8 cellular contexts compared by ENCODE assay signal in genomic region chr3:128994173-128994512, GRCh38. TPM values are rescaled to one million over a fixed set of nuclear protein-coding genes. Genes with fewer than 3 reads are reported as not detected.
DNase-seq lines count a peak whose midpoint lies in the region; ATAC-seq, FAIRE-seq and TF ChIP-seq lines count a peak whose summit lies in the region.

No MANE protein-coding gene starts in this region.

- TF ChIP-seq RAD21 in IMR-90 (IDR thresholded peaks at IDR 0.05; ENCODE audit: low read length), result no peak

- no peaks in the 10 kb centered on the region for H3K9me3 Mint-ChIP-seq in nephron

- H3K36me3 ChIP-seq in IMR-90 (ENCODE audit: control insufficient read depth, insufficient read depth, low read length), result no peaks in the 10 kb centered on the region
- H3K36me3 ChIP-seq in small intestine (ENCODE audit: control insufficient read depth in 2 of 2, insufficient read depth in 2 of 2, low read length in 2 of 2), result no peaks in the 10 kb centered on the region

- H3K36me3 Mint-ChIP-seq in nephron (ENCODE audit: low read depth), result no peaks in the 10 kb centered on the region

- dilution Hi-C loops in IMR-90 (cut with HindIII; ENCODE audit: low sequenced_read_pairs, unreplicated experiment), result no loop called here

- FAIRE-seq in small intestine (lab: Jason Lieb, UNC), result no peak

- no peaks in the 10 kb centered on the region for H4K20me1 ChIP-seq in IMR-90 (ENCODE audit: insufficient read depth, low read length)

- TF ChIP-seq CTCF in AG09309 (IDR thresholded peaks at IDR 0.05; ENCODE audit: control insufficient read depth, insufficient read depth, low read depth, low read length, missing control alignments) (no peak), IMR-90 (conservative IDR thresholded peaks at IDR 0.05; ENCODE audit: low read depth, low read length) (no peak), coronary artery (IDR thresholded peaks at IDR 0.05) (no peak), nephron (IDR thresholded peaks at IDR 0.05; ENCODE audit: unreplicated experiment in 3 of 3) (no peak)

- POLR2A ChIA-PET in IMR-90 (lab: Charles Lee; ENCODE audit: unreplicated experiment), result no interaction called here

- DNase-seq in AG09309 (ENCODE audit: low read depth) (no peak), IMR-90 (no peak), coronary artery (ENCODE audit: low spot score) (no peak), small intestine (no peak)

- no peak overlapping the region for H2BK15ac ChIP-seq in IMR-90 (ENCODE audit: low read depth, low read length)

- H4K91ac ChIP-seq in IMR-90 (ENCODE audit: insufficient read depth, low read depth, low read length), result no peak overlapping the region

- no peak overlapping the region for H4K8ac ChIP-seq in IMR-90 (ENCODE audit: low read depth in 2 of 2, low read length in 2 of 2)

- H3K27me3 Mint-ChIP-seq in nephron (ENCODE audit: low read depth), result peaks cover 67% of the 10 kb centered on the region

- no peak overlapping the region for H4K5ac ChIP-seq in IMR-90 (ENCODE audit: low read depth, low read length)

- H3K27ac ChIP-seq in IMR-90 (ENCODE audit: insufficient read depth, low read length) (no peak overlapping the region), coronary artery (no peak overlapping the region), small intestine (ENCODE audit: low read depth in 1 of 2, low read length in 1 of 2) (no peak overlapping the region)

- H3K4me3 Mint-ChIP-seq in nephron, result peak overlapping the region; percentile 60 to 87 (median 78)

- H2BK120ac ChIP-seq in IMR-90 (ENCODE audit: low read depth, low read length), result no peak overlapping the region

- no peak overlapping the region for H3K4ac ChIP-seq in IMR-90 (ENCODE audit: low read depth, low read length)

- no peak overlapping the region for H3K9ac ChIP-seq in IMR-90 (ENCODE audit: low read depth, low read length)

- in situ Hi-C loops in IMR-90 (cut with MboI; ENCODE audit: low sequenced_read_pairs), result no loop called here

- H2AFZ ChIP-seq in IMR-90 (replicated peaks; ENCODE audit: low read length, poor library complexity), result peak overlapping the region; percentile 87

- CTCF ChIA-PET in IMR-90 (lab: Yijun Ruan, JAX), result interaction anchor here (1.3 kb wide), 1 partner anchor 24 kb away, joined by 6 read pairs; no protein-coding TSS in a partner anchor

- H3K18ac ChIP-seq in IMR-90 (ENCODE audit: low read depth, low read length), result no peak overlapping the region

- H3K79me1 ChIP-seq in IMR-90 (ENCODE audit: low read depth in 1 of 2, low read length in 2 of 2), result no peaks in the 10 kb centered on the region

- peaks cover 25% of the 10 kb centered on the region for H3K4me1 Mint-ChIP-seq in nephron

- H3K4me1 ChIP-seq in IMR-90 (ENCODE audit: control insufficient read depth, insufficient read depth, low read length) (peaks cover 7% of the 10 kb centered on the region; the same call in 1 of the 2 replicates), small intestine (ENCODE audit: control insufficient read depth in 2 of 2, insufficient read depth in 1 of 2, low read depth in 1 of 2, low read length in 1 of 2) (peaks cover 0 to 3% of the 10 kb centered on the region in 2 donors)

- H3K27me3 ChIP-seq in IMR-90 (ENCODE audit: control insufficient read depth, insufficient read depth, low read length) (peaks cover 53% of the 10 kb centered on the region), small intestine (ENCODE audit: control insufficient read depth in 2 of 2, insufficient read depth in 2 of 2, low read length in 2 of 2) (no peaks in the 10 kb centered on the region)

- no peak overlapping the region for H2AK5ac ChIP-seq in IMR-90 (ENCODE audit: low read depth, low read length)

- no peak overlapping the region for H3K14ac ChIP-seq in IMR-90 (replicated peaks; ENCODE audit: low read depth, low read length)

- no peaks in the 10 kb centered on the region for H3K9me3 ChIP-seq in IMR-90 (ENCODE audit: control insufficient read depth, insufficient read depth, low read length)
- H3K9me3 ChIP-seq in small intestine (ENCODE audit: control insufficient read depth, low read depth), result no peaks in the 10 kb centered on the region

- H2BK20ac ChIP-seq in IMR-90 (ENCODE audit: low read depth, low read length), result no peak overlapping the region

- BruUV-seq in IMR-90 (replicated peaks; lab: Mats Ljungman, UMichigan), result no TSS peak

- no peak for TF ChIP-seq POLR2A in IMR-90 (IDR thresholded peaks at IDR 0.05; ENCODE audit: low read depth, low read length)

- no CpG with 5 or more reads among the region's 13 CpGs for WGBS in IMR-90 (ENCODE audit: extremely low coverage in 2 of 2, insufficient read length in 1 of 2), 2 experiments
- 3 to 4% (median 3%) methylated on average over 9 to 13 of the region's 13 CpGs for WGBS in small intestine, 3 donors

- H3K4me2 ChIP-seq in IMR-90 (ENCODE audit: low read depth, low read length), result peak overlapping the region; percentile 98

- no peak overlapping the region for H3K23ac ChIP-seq in IMR-90 (ENCODE audit: low read depth, low read length)

- H2AK9ac ChIP-seq in IMR-90 (replicated peaks; ENCODE audit: low read depth, low read length, poor library complexity), result no peak overlapping the region

- peak overlapping the region; percentile 28; the same call in 1 of the 2 replicates for H3K4me3 ChIP-seq in AG09309 (ENCODE audit: control insufficient read depth, low read depth, low read length)
- no peak overlapping the region for H3K4me3 ChIP-seq in IMR-90 (ENCODE audit: insufficient read depth, low read depth, low read length)
- peak overlapping the region; percentile 71 for H3K4me3 ChIP-seq in coronary artery
- peak overlapping the region in 1 of 2 donors; percentile 36 for H3K4me3 ChIP-seq in small intestine (ENCODE audit: low read depth in 1 of 2, low read length in 2 of 2)

- intact Hi-C loops in IMR-90 (cut with micrococcal nuclease), result no loop called here

- H3K9me1 ChIP-seq in IMR-90 (ENCODE audit: insufficient read depth, low read length), result no peaks in the 10 kb centered on the region; the same call in 1 of the 2 replicates

- no peak overlapping the region for H3K56ac ChIP-seq in IMR-90 (ENCODE audit: extremely low read depth, insufficient read depth, low read length)

- H2BK5ac ChIP-seq in IMR-90 (ENCODE audit: low read depth, low read length, poor library complexity, severe bottlenecking), result no peak overlapping the region

- ATAC-seq in IMR-90 (ENCODE audit: low read depth) (no peak), HG02623 (IDR thresholded peaks at IDR 0.05; ENCODE audit: unreplicated experiment) (no peak), GM21529 (IDR thresholded peaks at IDR 0.05; ENCODE audit: unreplicated experiment) (no peak), GM18861 (IDR thresholded peaks at IDR 0.05; ENCODE audit: unreplicated experiment) (no peak)

- H3K27ac Mint-ChIP-seq in nephron, result no peak overlapping the region

TF ChIP-seq in IMR-90, 13 proteins besides CTCF, POLR2A, EP300 and RAD21:
- TF ChIP-seq USF2 (IDR thresholded peaks at IDR 0.05; ENCODE audit: low read depth, low read length) (no peak), RFX5 (IDR thresholded peaks at IDR 0.05; ENCODE audit: low read depth, low read length) (no peak), ELK1 (IDR thresholded peaks at IDR 0.05; ENCODE audit: borderline replicate concordance, low read depth, low read length) (no peak), SMC3 (IDR thresholded peaks at IDR 0.05; ENCODE audit: low read depth, low read length) (no peak), RCOR1 (IDR thresholded peaks at IDR 0.05; ENCODE audit: insufficient replicate concordance, low read length) (no peak), CEBPB (IDR thresholded peaks at IDR 0.05; ENCODE audit: low read depth, low read length) (no peak), FOS (IDR thresholded peaks at IDR 0.05; ENCODE audit: low read depth, low read length) (no peak), MAZ (IDR thresholded peaks at IDR 0.05; ENCODE audit: borderline replicate concordance, low read depth, low read length) (no peak), BHLHE40 (IDR thresholded peaks at IDR 0.05; ENCODE audit: low read depth, low read length) (no peak), NFE2L2 (IDR thresholded peaks at IDR 0.05; ENCODE audit: low read depth, low read length) (no peak), MXI1 (IDR thresholded peaks at IDR 0.05; ENCODE audit: borderline replicate concordance, low read depth, low read length) (no peak), CHD1 (IDR thresholded peaks at IDR 0.05; ENCODE audit: low read depth, low read length) (no peak), MAFK (IDR thresholded peaks at IDR 0.05; ENCODE audit: low read depth, low read length) (no peak)

RNA-seq across cellular contexts. Expression of gene CFAP92, which starts 0.3 kb away (rescaled TPM):
- not detected in 2 replicates for total RNA-seq in IMR-90 (2012; rRNA removed)
- polyA plus RNA-seq in IMR-90 (2012; rRNA removed) (not detected in 2 replicates), small intestine (under 1 TPM in 1 of 3 donors, not detected in 2; 0.78 TPM)
- polyA plus RNA-seq in IMR-90 (2012; cell fraction: cytosol; rRNA removed), result not detected in 2 replicates
- polyA plus RNA-seq in IMR-90 (2012; cell fraction: nucleus; rRNA removed; ENCODE audit: low replicate concordance), result not detected in 2 replicates

RNA-seq across cellular contexts. Expression of gene EFCC1, which starts 7.0 kb away (rescaled TPM):
- not detected in 2 replicates for total RNA-seq in IMR-90 (2012; rRNA removed)
- polyA plus RNA-seq in IMR-90 (2012; rRNA removed) (not detected in 2 replicates), small intestine (1 to 10 TPM in 2 of 3 donors, not detected in 1; 1.6 to 3.7 TPM)
- polyA plus RNA-seq in IMR-90 (2012; cell fraction: cytosol; rRNA removed), result not detected in 2 replicates
- not detected in 2 replicates for polyA plus RNA-seq in IMR-90 (2012; cell fraction: nucleus; rRNA removed; ENCODE audit: low replicate concordance)
